ENCODE assay signal across 30 cellular contexts in the genomic region with DNA sequence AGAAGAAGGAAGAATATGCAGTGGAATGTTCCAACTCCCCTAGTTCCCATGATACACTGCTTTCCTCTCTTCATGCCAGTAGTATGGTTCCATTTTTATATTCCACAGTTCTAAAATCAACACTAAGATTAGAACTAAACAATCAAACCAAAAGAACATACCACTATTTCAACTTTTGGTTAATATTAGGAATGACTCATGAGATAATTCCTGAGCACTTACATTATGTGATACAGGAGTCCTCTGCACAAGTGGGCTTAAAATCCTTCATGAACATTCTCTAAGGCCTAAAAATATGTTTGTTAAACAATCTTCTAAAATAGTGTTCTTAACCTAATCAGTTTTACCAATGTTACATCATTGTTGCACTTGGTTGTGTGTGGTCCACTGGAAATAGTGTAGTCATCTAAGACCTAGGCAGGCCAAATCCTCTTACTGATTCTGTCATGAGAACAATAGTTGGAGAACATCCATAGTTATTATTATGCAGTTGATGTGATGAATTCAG. TPM values are rescaled to one million over a fixed set of nuclear protein-coding genes. Genes with fewer than 3 reads are reported as not detected.
A peak's percentile ranks its signal among the peaks of the same experiment; 100 is the strongest.
DNase-seq lines count a peak whose midpoint lies in the region; ATAC-seq and TF ChIP-seq lines count a peak whose summit lies in the region.
"Had no signal": no experiment of that assay in that cellular context is flagged by ENCODE, and none has a peak within 500 bp of the region (broad histone marks: within the 10 kb centered on the region; RNA-seq: fewer than 3 reads in every experiment).

No MANE protein-coding gene starts in this region.

- no peak overlapping the region for H3K9ac ChIP-seq in endodermal cell (ENCODE audit: extremely low read depth, low read length, poor library complexity, severe bottlenecking)
- H3K9ac ChIP-seq: BLaER1 treated with 17β-estradiol and CSF1 and Interleukin-3, amounts not matched to agents 10 nM and 100 nM had no signal

- H3K4me3 ChIP-seq in HEK293 (ENCODE audit: low read depth, low read length) (no peak overlapping the region), choroid plexus epithelial cell (ENCODE audit: low read depth, low read length) (no peak overlapping the region), endodermal cell (ENCODE audit: low read length) (no peak overlapping the region)
- H3K4me3 ChIP-seq: BLaER1 treated with 17β-estradiol and CSF1 and Interleukin-3, amounts not matched to agents 10 nM and 100 nM; spleen; vagina had no signal

- peaks cover 5% of the 10 kb centered on the region for H3K4me1 Mint-ChIP-seq in endodermal cell
- H3K4me1 Mint-ChIP-seq: stimulated activated memory B cell treated with anti-CD40 and anti-IgM and Interleukin-4, amounts not matched to agents 10 μg/mL and 1 μg/mL and 100 μg/mL, for 72 hours had no signal

- H3K4me3 Mint-ChIP-seq in endodermal cell, result no peak overlapping the region
- H3K4me3 Mint-ChIP-seq: activated CD8-positive, alpha-beta T cell treated with anti-CD3 and anti-CD28 coated beads for 36 hours; dendritic cell treated with granulocyte-macrophage colony-stimulating factor and Interleukin-4, amounts not matched to agents 40 ng/mL and 50 ng/mL, for 4 days; stimulated activated memory B cell treated with anti-CD40 and anti-IgM and Interleukin-4, amounts not matched to agents 10 μg/mL and 1 μg/mL and 100 μg/mL, for 72 hours had no signal

- H3K36me3 ChIP-seq in HEK293 (ENCODE audit: control insufficient read depth in 2 of 2, insufficient read depth in 1 of 2, low read length in 2 of 2), result no peaks in the 10 kb centered on the region
- no peaks in the 10 kb centered on the region for H3K36me3 ChIP-seq in endodermal cell (ENCODE audit: control insufficient read depth, insufficient read depth, low read length)
- H3K36me3 ChIP-seq: BLaER1 treated with 17β-estradiol and CSF1 and Interleukin-3, amounts not matched to agents 10 nM and 100 nM; spleen; vagina had no signal

- DNase-seq in choroid plexus epithelial cell (ENCODE audit: low read depth), result peak; percentile 67
- no peak for DNase-seq in left ventricle myocardium superior
- DNase-seq in sciatic nerve (ENCODE audit: low spot score), result no peak
- no peak for DNase-seq in kidney tubule cell (ENCODE audit: low spot score)
- DNase-seq in endodermal cell, result no peak
- DNase-seq in mucosa of gallbladder (ENCODE audit: low spot score), result no peak
- DNase-seq: ACHN; activated CD4-positive, CD25-positive, alpha-beta regulatory T cell treated with anti-CD3 and anti-CD28 coated beads, Interleukin-2, amount 50 U/mL, for 72 hours; activated CD8-positive, alpha-beta T cell treated with anti-CD3 and anti-CD28 coated beads for 36 hours; activated gamma-delta T cell treated with Interleukin-2 at 50 U/mL for 16 hours; activated T-cell treated with anti-CD3 and anti-CD28 coated beads for 4 hours; Caco-2; DMS79; foreskin melanocyte; GF-D8; Karpas-422; mammary epithelial cell; NCI-H1048; NCI-H1930; NCI-H526 treated with DMSO at 0.1 percent for 48 hours; nucleus accumbens; spleen; stimulated activated CD4-positive, alpha-beta T cell treated with anti-CD3 and anti-CD28 coated beads, Interleukin-2, amount 100 ng/mL, for 48 hours had no signal

- H3K27ac Mint-ChIP-seq in endodermal cell, result no peak overlapping the region
- H3K27ac Mint-ChIP-seq: activated CD8-positive, alpha-beta T cell treated with anti-CD3 and anti-CD28 coated beads for 36 hours; dendritic cell treated with granulocyte-macrophage colony-stimulating factor and Interleukin-4, amounts not matched to agents 40 ng/mL and 50 ng/mL, for 4 days; stimulated activated memory B cell treated with anti-CD40 and anti-IgM and Interleukin-4, amounts not matched to agents 10 μg/mL and 1 μg/mL and 100 μg/mL, for 72 hours had no signal

- no peaks in the 10 kb centered on the region for H3K4me1 ChIP-seq in HEK293 (ENCODE audit: control insufficient read depth, insufficient read depth, low read length)
- peaks cover 2% of the 10 kb centered on the region for H3K4me1 ChIP-seq in endodermal cell (ENCODE audit: control insufficient read depth, insufficient read depth, low read length)
- H3K4me1 ChIP-seq: Caco-2, spleen, vagina had no signal

- no peaks in the 10 kb centered on the region for H3K9me3 ChIP-seq in HEK293 (ENCODE audit: control insufficient read depth, insufficient read depth, low read depth, low read length)
- H3K9me3 ChIP-seq in endodermal cell (ENCODE audit: control insufficient read depth, low read length), result peaks cover 4% of the 10 kb centered on the region
- H3K9me3 ChIP-seq: BLaER1 treated with 17β-estradiol and CSF1 and Interleukin-3, amounts not matched to agents 10 nM and 100 nM; Caco-2; vagina had no signal

- TF ChIP-seq CTCF in HEK293 (tag by site-specific recombination; IDR thresholded peaks at IDR 0.05) (no peak), choroid plexus epithelial cell (conservative IDR thresholded peaks at IDR 0.05; ENCODE audit: low read depth, low read length) (no peak), endodermal cell (conservative IDR thresholded peaks at IDR 0.05) (no peak)

- peak; percentile 82 for ATAC-seq in left ventricle myocardium superior
- ATAC-seq in sciatic nerve, result peak; percentile 75
- ATAC-seq in HG02759 (IDR thresholded peaks at IDR 0.05; ENCODE audit: unreplicated experiment), result no peak
- ATAC-seq: activated CD8-positive, alpha-beta T cell treated with anti-CD3 and anti-CD28 coated beads for 36 hours; stimulated activated memory B cell treated with anti-CD40 and anti-IgM and Interleukin-4, amounts not matched to agents 10 μg/mL and 1 μg/mL and 100 μg/mL, for 72 hours had no signal

- intact Hi-C loops in left ventricle myocardium superior (cut with micrococcal nuclease), result no loop called here
- intact Hi-C loops in sciatic nerve (cut with DNase I), result no loop called here

- CTCF ChIA-PET in HEK293 (lab: Yijun Ruan, JAX), result interaction anchor here (1.4 kb wide), 1 partner anchor 9 kb away, joined by 3 read pairs; no protein-coding TSS in a partner anchor

- POLR2A ChIA-PET in HEK293 (lab: Yijun Ruan, JAX), result no interaction called here

- H3K27ac ChIP-seq in HEK293 (ENCODE audit: extremely low read depth, low read depth, low read length) (no peak overlapping the region), endodermal cell (ENCODE audit: low read depth, low read length) (no peak overlapping the region)
- H3K27ac ChIP-seq: BLaER1 treated with 17β-estradiol and CSF1 and Interleukin-3, amounts not matched to agents 10 nM and 100 nM; spleen; vagina had no signal

- H3K36me3 Mint-ChIP-seq in endodermal cell (ENCODE audit: low read depth), result no peaks in the 10 kb centered on the region
- H3K36me3 Mint-ChIP-seq: stimulated activated memory B cell treated with anti-CD40 and anti-IgM and Interleukin-4, amounts not matched to agents 10 μg/mL and 1 μg/mL and 100 μg/mL, for 72 hours had no signal

- no peaks in the 10 kb centered on the region for H3K9me3 Mint-ChIP-seq in endodermal cell
- H3K9me3 Mint-ChIP-seq: activated CD8-positive, alpha-beta T cell treated with anti-CD3 and anti-CD28 coated beads for 36 hours; stimulated activated memory B cell treated with anti-CD40 and anti-IgM and Interleukin-4, amounts not matched to agents 10 μg/mL and 1 μg/mL and 100 μg/mL, for 72 hours had no signal

- no peaks in the 10 kb centered on the region for H3K27me3 ChIP-seq in endodermal cell (ENCODE audit: control insufficient read depth, insufficient read depth, low read length, poor library complexity, severe bottlenecking)
- H3K27me3 ChIP-seq: BLaER1 treated with 17β-estradiol and CSF1 and Interleukin-3, amounts not matched to agents 10 nM and 100 nM; spleen; vagina had no signal

- no peaks in the 10 kb centered on the region for H3K27me3 Mint-ChIP-seq in endodermal cell (ENCODE audit: insufficient read depth)
- H3K27me3 Mint-ChIP-seq: dendritic cell treated with granulocyte-macrophage colony-stimulating factor and Interleukin-4, amounts not matched to agents 40 ng/mL and 50 ng/mL, for 4 days had no signal

TF ChIP-seq in HEK293, 187 proteins besides CTCF, POLR2A, EP300 and RAD21 (continues in another document):
- no peak for TF ChIP-seq ZNF513 (tag by site-specific recombination; IDR thresholded peaks at IDR 0.05)

RNA-seq across cellular contexts. Expression of gene RCAN2, which starts 30.3 kb away (rescaled TPM):
- total RNA-seq in left ventricle myocardium superior (254 TPM), sciatic nerve (14.8 TPM), endodermal cell (10 to 100 TPM; 15.7 to 16.7 TPM), mucosa of gallbladder (61.7 TPM)
- 7.7 TPM for polyA plus RNA-seq in endodermal cell (2013, experiment 1 of 2)
- polyA plus RNA-seq in endodermal cell (2013, experiment 2 of 2), result 9.2 TPM
- total RNA-seq: activated CD8-positive, alpha-beta T cell treated with anti-CD3 and anti-CD28 coated beads for 36 hours; Caco-2 had no signal
- polyA plus RNA-seq: keratinocyte, mammary epithelial cell had no signal
